In genomic region chr11:36222755-36223635, GRCh38 we compare ENCODE assay signal across 14 cellular contexts.
DNase-seq lines count a peak whose midpoint lies in the region; ATAC-seq and TF ChIP-seq lines count a peak whose summit lies in the region.
"Had no signal": no experiment of that assay in that cellular context is flagged by ENCODE, and none has a peak within 500 bp of the region (broad histone marks: within the 10 kb centered on the region; RNA-seq: fewer than 3 reads in every experiment).

No MANE protein-coding gene starts in this region.

- H3K4me3 ChIP-seq in fibroblast of mammary gland (ENCODE audit: control insufficient read depth, low read depth, low read length) (no peak overlapping the region), sigmoid colon (no peak overlapping the region)
- H3K4me3 ChIP-seq: BLaER1, transverse colon had no signal

- TF ChIP-seq EP300 in sigmoid colon (IDR thresholded peaks at IDR 0.05), result no peak

- H3K27ac ChIP-seq in sigmoid colon, result peak overlapping the region in 1 of 4 donors; percentile 41
- H3K27ac ChIP-seq: BLaER1, transverse colon had no signal

- WGBS in sigmoid colon, 2 donors, result 70 to 79% methylated on average over 15 of the region's 15 CpGs

- H3K36me3 ChIP-seq in sigmoid colon, result no peaks in the 10 kb centered on the region
- H3K36me3 ChIP-seq: transverse colon had no signal

- DNase-seq in GM03348 (ENCODE audit: low spot score) (peak; percentile 26), NCI-H2227 (lab: John Stamatoyannopoulos, UW; ENCODE audit: unreplicated experiment) (peak; percentile 18), fibroblast of mammary gland (ENCODE audit: low read depth) (peak; percentile 46), renal cortical epithelial cell (ENCODE audit: low read depth) (peak; percentile 72), sigmoid colon (no peak), GM10266 (ENCODE audit: extremely low spot score) (no peak)
- DNase-seq: activated CD4-positive, alpha-beta T cell treated with anti-CD3 and anti-CD28 coated beads for 4 hours; activated T-cell treated with anti-CD3 and anti-CD28 coated beads, Interleukin-2, amount 50 U/mL, for 24 hours; amygdala; midbrain; NCI-H526 treated with DMSO at 0.1 percent for 48 hours; transverse colon had no signal

- no peak for TF ChIP-seq CTCF in fibroblast of mammary gland (conservative IDR thresholded peaks at IDR 0.05; ENCODE audit: control insufficient read depth, insufficient read depth, low read depth, low read length)
- TF ChIP-seq CTCF in sigmoid colon (IDR thresholded peaks at IDR 0.05), result no peak
- TF ChIP-seq CTCF in GM10266 (IDR thresholded peaks at IDR 0.05; ENCODE audit: control insufficient read depth, insufficient read depth, low read depth, missing control alignments), result no peak

- H3K9me3 ChIP-seq in sigmoid colon, result peaks cover 0 to 9% (median 2%) of the 10 kb centered on the region in 4 donors

- peaks cover 0 to 13% (median 12%) of the 10 kb centered on the region in 4 donors for H3K4me1 ChIP-seq in sigmoid colon
- H3K4me1 ChIP-seq: BLaER1, transverse colon had no signal

- intact Hi-C loops in sigmoid colon (cut with DNase I), result no loop called here

- H3K27me3 ChIP-seq in sigmoid colon, result no peaks in the 10 kb centered on the region
- H3K27me3 ChIP-seq: BLaER1, transverse colon had no signal

- no peak for ATAC-seq in GM18502 (IDR thresholded peaks at IDR 0.05; ENCODE audit: poor library complexity, unreplicated experiment)

- no peak for TF ChIP-seq POLR2A in sigmoid colon (IDR thresholded peaks at IDR 0.05)

Comparison
In these comparisons a context has a peak if more than half of its experiments do, and no peak if none do; other contexts are left out.
1. DNase-seq: peak in GM03348 (single experiment), NCI-H2227 (single experiment), fibroblast of mammary gland (single experiment) and renal cortical epithelial cell (single experiment); none in sigmoid colon (single experiment) and GM10266 (single experiment).